In genomic region chr3:30770387-30770786, GRCh38 we compare ENCODE assay signal across 12 cellular contexts.
DNase-seq lines count a peak whose midpoint lies in the region; ATAC-seq and TF ChIP-seq lines count a peak whose summit lies in the region.
"Had no signal": no experiment of that assay in that cellular context is flagged by ENCODE, and none has a peak within 500 bp of the region (broad histone marks: within the 10 kb centered on the region; RNA-seq: fewer than 3 reads in every experiment).

No MANE protein-coding gene starts in this region.

- ATAC-seq in HCT116, result peak; percentile 98
- ATAC-seq in left colon, result no peak

- H4K20me1 ChIP-seq in HCT116 (ENCODE audit: insufficient read depth) (no peaks in the 10 kb centered on the region), hepatocyte (ENCODE audit: insufficient read depth, poor library complexity, severe bottlenecking) (no peaks in the 10 kb centered on the region)

- no peak overlapping the region for H3K9ac ChIP-seq in HCT116 (ENCODE audit: low read length)
- no peak overlapping the region for H3K9ac ChIP-seq in adipocyte (ENCODE audit: low read length)

- H3K4me3 ChIP-seq in HCT116 (replicated peaks in 1 of 2; ENCODE audit: low read depth in 1 of 2, low read length in 2 of 2) (no peak overlapping the region), adipocyte (ENCODE audit: low read length) (no peak overlapping the region), hepatocyte (no peak overlapping the region)
- H3K4me3 ChIP-seq: Peyer's patch, skin epidermis had no signal

- H3K9me2 ChIP-seq in HCT116 (ENCODE audit: insufficient read depth) (no peaks in the 10 kb centered on the region), hepatocyte (replicated peaks; ENCODE audit: insufficient read depth) (no peaks in the 10 kb centered on the region)

- no peak for TF ChIP-seq POLR2A in HCT116 (IDR thresholded peaks at IDR 0.05; ENCODE audit: borderline replicate concordance, extremely low read depth, insufficient read depth, insufficient read length)

- POLR2A ChIA-PET in HCT116 (lab: Charles Lee), result no interaction called here

- H3K36me3 ChIP-seq in HCT116 (ENCODE audit: control insufficient read depth in 1 of 2, insufficient read depth in 2 of 2, low read length in 2 of 2), result no peaks in the 10 kb centered on the region
- no peaks in the 10 kb centered on the region for H3K36me3 ChIP-seq in adipocyte (ENCODE audit: control insufficient read depth, insufficient read depth, low read length, severe bottlenecking)
- no peaks in the 10 kb centered on the region for H3K36me3 ChIP-seq in hepatocyte (replicated peaks; ENCODE audit: insufficient read depth, low read depth)
- H3K36me3 ChIP-seq: Peyer's patch had no signal

- RAD21 ChIA-PET in HCT116 (lab: Charles Lee; ENCODE audit: low non-redundant PET in 1 of 2, low total read pairs in 2 of 2, uncharacterized antibody in 2 of 2, unreplicated experiment in 2 of 2), result interaction anchor here (0.8 to 1.0 kb wide), 2 partner anchors 158 to 362 kb away, joined by 3 read pairs; no protein-coding TSS in a partner anchor

- H2AFZ ChIP-seq in HCT116 (ENCODE audit: low read depth, low read length, poor library complexity, severe bottlenecking) (peak overlapping the region; percentile 76), hepatocyte (no peak overlapping the region)

- no peak overlapping the region for H3K27ac ChIP-seq in HCT116 (ENCODE audit: low read depth, low read length)
- H3K27ac ChIP-seq in hepatocyte, result no peak overlapping the region
- H3K27ac ChIP-seq: Peyer's patch, skin epidermis had no signal

- 58% methylated on average over 3 of the region's 3 CpGs for WGBS in hepatocyte (ENCODE audit: low lambda C conversion rate, missing lambda C conversion rate)

- no peak for TF ChIP-seq RAD21 in HCT116 (IDR thresholded peaks at IDR 0.05; ENCODE audit: low read depth)

- CTCF ChIA-PET in HCT116 (lab: Charles Lee), result interaction anchor here (0.6 to 3.5 kb wide), 8 partner anchors 10 to 1384 kb away, joined by 3 to 23 read pairs (median 4); no protein-coding TSS in a partner anchor

- H3K4me1 ChIP-seq in HCT116 (ENCODE audit: control insufficient read depth in 1 of 2, insufficient read depth in 2 of 2, low read length in 2 of 2) (peaks cover 6 to 13% of the 10 kb centered on the region in 2 experiments; a peak in 3 of 4 replicates), adipocyte (ENCODE audit: control insufficient read depth, insufficient read depth, low read length) (peaks cover 17% of the 10 kb centered on the region), hepatocyte (ENCODE audit: insufficient read depth) (no peaks in the 10 kb centered on the region)
- H3K4me1 ChIP-seq: Peyer's patch had no signal

- DNase-seq in HCT116 (ENCODE audit: low read depth, low spot score) (peak; percentile 66), adipocyte (ENCODE audit: low read depth) (peak; percentile 73), hepatocyte (ENCODE audit: low spot score) (peak; percentile 69), smooth muscle cell of the brain vasculature (ENCODE audit: low read depth, low spot score) (peak; percentile 49), left colon (no peak), NCI-H1436 treated with DMSO at 0.1 percent for 48 hours (lab: John Stamatoyannopoulos, UW) (no peak), GM20000 (ENCODE audit: low spot score) (no peak), OCI-M2 (lab: John Stamatoyannopoulos, UW; ENCODE audit: unreplicated experiment) (no peak)
- DNase-seq: activated T-cell treated with anti-CD3 and anti-CD28 coated beads, Interleukin-2, amount 50 U/mL, for 48 hours; MM.1S; Peyer's patch had no signal

- H3K4me2 ChIP-seq in HCT116 (ENCODE audit: low read length), result peak overlapping the region; percentile 48
- no peak overlapping the region for H3K4me2 ChIP-seq in hepatocyte

- TF ChIP-seq CTCF in HCT116 (IDR thresholded peaks at IDR 0.05 in 2 of 3, conservative IDR thresholded peaks at IDR 0.05 in 1 of 3; ENCODE audit: borderline replicate concordance in 1 of 3, insufficient read depth in 1 of 3, low read depth in 2 of 3, low read length in 2 of 3) (no peak), hepatocyte (IDR thresholded peaks at IDR 0.05; ENCODE audit: poor library complexity) (no peak), GM20000 (IDR thresholded peaks at IDR 0.05; ENCODE audit: extremely low read depth, missing control alignments) (no peak)

- H3K9me3 ChIP-seq in HCT116 (ENCODE audit: control insufficient read depth in 1 of 2, insufficient read depth in 1 of 2, low read depth in 1 of 2, low read length in 2 of 2) (no peaks in the 10 kb centered on the region), adipocyte (ENCODE audit: control insufficient read depth, low read length) (no peaks in the 10 kb centered on the region), hepatocyte (ENCODE audit: low read depth) (no peaks in the 10 kb centered on the region)
- H3K9me3 ChIP-seq: Peyer's patch had no signal

- H3K27me3 ChIP-seq in HCT116 (ENCODE audit: insufficient read depth, low read length), result no peaks in the 10 kb centered on the region
- no peaks in the 10 kb centered on the region for H3K27me3 ChIP-seq in adipocyte (replicated peaks; ENCODE audit: control insufficient read depth, insufficient read depth, low read length)
- no peaks in the 10 kb centered on the region for H3K27me3 ChIP-seq in hepatocyte
- H3K27me3 ChIP-seq: Peyer's patch had no signal

- BruUV-seq in HCT116 (replicated peaks; lab: Mats Ljungman, UMichigan), result no TSS peak

- intact Hi-C loops in HCT116 (cut with micrococcal nuclease), result no loop called here
- intact Hi-C loops in left colon (cut with DNase I, micrococcal nuclease), result no loop called here

- H3K79me2 ChIP-seq in HCT116 (ENCODE audit: insufficient read depth, low read length) (no peaks in the 10 kb centered on the region), hepatocyte (no peaks in the 10 kb centered on the region)

TF ChIP-seq in HCT116, 20 proteins besides CTCF, POLR2A, EP300 and RAD21:
- TF ChIP-seq ELF1 (IDR thresholded peaks at IDR 0.05; ENCODE audit: borderline replicate concordance, low read depth), result no peak
- no peak for TF ChIP-seq YY1 (IDR thresholded peaks at IDR 0.05; ENCODE audit: extremely low read depth, insufficient replicate concordance, low read depth, low read length)
- TF ChIP-seq FOSL1 (IDR thresholded peaks at IDR 0.05; ENCODE audit: low read depth), result peak; percentile 23; the same call in 1 of the 2 replicates
- TF ChIP-seq CBX3 (IDR thresholded peaks at IDR 0.05; ENCODE audit: low read depth), result no peak
- no peak for TF ChIP-seq TCF7L2 (IDR thresholded peaks at IDR 0.05; ENCODE audit: borderline replicate concordance, extremely low read depth, insufficient read depth, insufficient read length)
- 0 out of 2 replicates have a peak, but pooled peaks have one; percentile 29 for TF ChIP-seq SP1 (IDR thresholded peaks at IDR 0.05; ENCODE audit: low read depth)
- no peak for TF ChIP-seq EGR1 (IDR thresholded peaks at IDR 0.05; ENCODE audit: low read depth)
- no peak for TF ChIP-seq ATF3 (IDR thresholded peaks at IDR 0.05)
- no peak for TF ChIP-seq ZBTB33 (IDR thresholded peaks at IDR 0.05; ENCODE audit: extremely low read depth, insufficient replicate concordance, low read length)

Comparison
In these comparisons a context has a peak if more than half of its experiments do, and no peak if none do; other contexts are left out.
1. DNase-seq: peak in HCT116 (single experiment), adipocyte (single experiment), hepatocyte (single experiment) and smooth muscle cell of the brain vasculature (single experiment); none in left colon (0 of 2), NCI-H1436 treated with DMSO at 0.1 percent for 48 hours (single experiment), GM20000 (single experiment) and OCI-M2 (single experiment).